ENCODE assay signal across 1 cellular context in genomic region chr3:24433838-24434591, GRCh38.
A peak's percentile ranks its signal among the peaks of the same experiment; 100 is the strongest.
TF ChIP-seq lines count a peak whose summit lies in the region.

No MANE protein-coding gene starts in this region.

TF ChIP-seq in HepG2, 621 proteins besides CTCF, POLR2A, EP300 and RAD21 (continued from another document):
- TF ChIP-seq ZNF275 (CRISPR knock-in tag; IDR thresholded peaks at IDR 0.05; ENCODE audit: borderline replicate concordance) (no peak), ISL2 (CRISPR knock-in tag; IDR thresholded peaks at IDR 0.05) (0 out of 2 replicates have a peak, but pooled peaks have one; percentile 18), KIAA2018 (CRISPR knock-in tag; IDR thresholded peaks at IDR 0.05; ENCODE audit: borderline replicate concordance) (no peak), ZFY (CRISPR knock-in tag; IDR thresholded peaks at IDR 0.05) (no peak), SOX13 (IDR thresholded peaks at IDR 0.05) (no peak), SOX13 (CRISPR knock-in tag; conservative IDR thresholded peaks at IDR 0.05 in 1 of 2, IDR thresholded peaks at IDR 0.05 in 1 of 2) (no peak), HNF1A (IDR thresholded peaks at IDR 0.05; ENCODE audit: low read depth) (peak; percentile 64; the same call in 1 of the 2 replicates), HNF1A (CRISPR knock-in tag; IDR thresholded peaks at IDR 0.05; ENCODE audit: borderline replicate concordance) (no peak; the same call in 1 of the 2 replicates), ELK4 (CRISPR knock-in tag; IDR thresholded peaks at IDR 0.05; ENCODE audit: borderline replicate concordance) (no peak), SKI (IDR thresholded peaks at IDR 0.05; ENCODE audit: partially characterized antibody) (no peak), ZNF274 (CRISPR knock-in tag; IDR thresholded peaks at IDR 0.05) (no peak), ZNF142 (CRISPR knock-in tag; IDR thresholded peaks at IDR 0.05) (no peak), THAP7 (CRISPR knock-in tag; IDR thresholded peaks at IDR 0.05) (no peak), BCL6 (CRISPR knock-in tag; IDR thresholded peaks at IDR 0.05) (0 out of 2 replicates have a peak, but pooled peaks have one; percentile 16), MAFF (IDR thresholded peaks at IDR 0.05; ENCODE audit: low read depth, low read length) (no peak), NCOR1 (IDR thresholded peaks at IDR 0.05; ENCODE audit: borderline replicate concordance, low read length) (no peak), ZNF615 (CRISPR knock-in tag; IDR thresholded peaks at IDR 0.05; ENCODE audit: borderline replicate concordance) (no peak)
